In genomic region chr17:5588584-5588983, GRCh38 we compare ENCODE assay signal across 21 cellular contexts. TPM values are rescaled to one million over a fixed set of nuclear protein-coding genes. Genes with fewer than 3 reads are reported as not detected.
DNase-seq lines count a peak whose midpoint lies in the region; ATAC-seq and TF ChIP-seq lines count a peak whose summit lies in the region.
"Had no signal": no experiment of that assay in that cellular context is flagged by ENCODE, and none has a peak within 500 bp of the region (broad histone marks: within the 10 kb centered on the region; RNA-seq: fewer than 3 reads in every experiment).

No MANE protein-coding gene starts in this region.

- H3K4me3 Mint-ChIP-seq in activated CD4-positive, alpha-beta T cell treated with anti-CD3 and anti-CD28 coated beads, Interleukin-2, amount 10 ng/mL, durations not matched to agents 24 days and 14 days = no peak overlapping the region
- H3K4me3 Mint-ChIP-seq in neural progenitor cell = no peak overlapping the region
- H3K4me3 Mint-ChIP-seq: CD14-positive monocyte; CD4-positive, alpha-beta T cell had no signal

- H3K27me3 ChIP-seq in neural progenitor cell = no peaks in the 10 kb centered on the region
- H3K27me3 ChIP-seq: BE2C had no signal

- no peaks in the 10 kb centered on the region for H3K9me3 Mint-ChIP-seq in activated CD4-positive, alpha-beta T cell treated with anti-CD3 and anti-CD28 coated beads, Interleukin-2, amount 10 ng/mL, durations not matched to agents 24 days and 14 days
- no peaks in the 10 kb centered on the region for H3K9me3 Mint-ChIP-seq in neural progenitor cell
- H3K9me3 Mint-ChIP-seq: CD14-positive monocyte; CD4-positive, alpha-beta T cell; CD8-positive, alpha-beta memory T cell had no signal

- H3K27me3 Mint-ChIP-seq in activated CD4-positive, alpha-beta T cell treated with anti-CD3 and anti-CD28 coated beads, Interleukin-2, amount 10 ng/mL, durations not matched to agents 24 days and 14 days = peaks cover 15% of the 10 kb centered on the region
- H3K27me3 Mint-ChIP-seq in neural progenitor cell (ENCODE audit: insufficient read depth, low read depth) = peaks cover 10% of the 10 kb centered on the region

- no peaks in the 10 kb centered on the region for H3K36me3 Mint-ChIP-seq in activated CD4-positive, alpha-beta T cell treated with anti-CD3 and anti-CD28 coated beads, Interleukin-2, amount 10 ng/mL, durations not matched to agents 24 days and 14 days (ENCODE audit: low read depth)
- H3K36me3 Mint-ChIP-seq in neural progenitor cell = no peaks in the 10 kb centered on the region
- H3K36me3 Mint-ChIP-seq: CD14-positive monocyte had no signal

- no peak overlapping the region for H3K9ac ChIP-seq in neural progenitor cell
- H3K9ac ChIP-seq: BLaER1 treated with 17β-estradiol and CSF1 and Interleukin-3, amounts not matched to agents 10 nM and 100 nM had no signal

- H3K36me3 ChIP-seq in neural progenitor cell = no peaks in the 10 kb centered on the region
- H3K36me3 ChIP-seq: BE2C; BLaER1 treated with 17β-estradiol and CSF1 and Interleukin-3, amounts not matched to agents 10 nM and 100 nM had no signal

- TF ChIP-seq CTCF in neural progenitor cell (IDR thresholded peaks at IDR 0.05) = no peak

- H3K4me2 ChIP-seq in neural progenitor cell = no peak overlapping the region
- H3K4me2 ChIP-seq: BLaER1 treated with 17β-estradiol and CSF1 and Interleukin-3, amounts not matched to agents 10 nM and 100 nM had no signal

- DNase-seq in activated CD4-positive, alpha-beta T cell treated with anti-CD3 and anti-CD28 coated beads, Interleukin-2, amount 10 ng/mL, durations not matched to agents 24 days and 14 days = peak; percentile 52
- no peak for DNase-seq in activated CD4-positive, alpha-beta T cell treated with anti-CD3 and anti-CD28 coated beads, Interleukin-2, amount 50 U/mL, for 48 hours
- peak; percentile 2 for DNase-seq in iPS-NIHi11 (ENCODE audit: low spot score)
- no peak for DNase-seq in neural progenitor cell (ENCODE audit: low spot score)
- DNase-seq: AML-193; BE2C; CD4-positive, alpha-beta T cell; CD8-positive, alpha-beta memory T cell; DMS 273 treated with DMSO at 0.1 percent for 48 hours; DMS79; EL; GDM1; GOT3; HCEC 1CT had no signal

- peaks cover 22% of the 10 kb centered on the region for H3K4me1 Mint-ChIP-seq in activated CD4-positive, alpha-beta T cell treated with anti-CD3 and anti-CD28 coated beads, Interleukin-2, amount 10 ng/mL, durations not matched to agents 24 days and 14 days
- peaks cover 16% of the 10 kb centered on the region for H3K4me1 Mint-ChIP-seq in neural progenitor cell

- no peaks in the 10 kb centered on the region for H3F3A ChIP-seq in neural progenitor cell (ENCODE audit: low read depth)

- ATAC-seq in GM18511 (IDR thresholded peaks at IDR 0.05; ENCODE audit: unreplicated experiment) = no peak
- no peak for ATAC-seq in GM18520 (IDR thresholded peaks at IDR 0.05; ENCODE audit: unreplicated experiment)
- no peak for ATAC-seq in HG02588 (IDR thresholded peaks at IDR 0.05; ENCODE audit: unreplicated experiment)
- ATAC-seq: GM12878 had no signal

- H2AFZ ChIP-seq in neural progenitor cell (replicated peaks) = peak overlapping the region; percentile 7

- no peak overlapping the region for H3K4me3 ChIP-seq in neural progenitor cell
- H3K4me3 ChIP-seq: BLaER1 treated with 17β-estradiol and CSF1 and Interleukin-3, amounts not matched to agents 10 nM and 100 nM; GM12878 had no signal

- H4K20me1 ChIP-seq in neural progenitor cell (ENCODE audit: low read depth) = no peaks in the 10 kb centered on the region

- no peaks in the 10 kb centered on the region for H3K79me2 ChIP-seq in neural progenitor cell (ENCODE audit: low read depth)

- H3K4me1 ChIP-seq in neural progenitor cell = no peaks in the 10 kb centered on the region
- H3K4me1 ChIP-seq: BE2C had no signal

- no peak overlapping the region for H3K27ac Mint-ChIP-seq in activated CD4-positive, alpha-beta T cell treated with anti-CD3 and anti-CD28 coated beads, Interleukin-2, amount 10 ng/mL, durations not matched to agents 24 days and 14 days
- H3K27ac Mint-ChIP-seq in neural progenitor cell = no peak overlapping the region
- H3K27ac Mint-ChIP-seq: CD14-positive monocyte; CD4-positive, alpha-beta T cell had no signal

- H3K9me3 ChIP-seq in neural progenitor cell (ENCODE audit: low read depth) = no peaks in the 10 kb centered on the region
- H3K9me3 ChIP-seq: BE2C; BLaER1 treated with 17β-estradiol and CSF1 and Interleukin-3, amounts not matched to agents 10 nM and 100 nM had no signal

- intact Hi-C loops in activated CD4-positive, alpha-beta T cell treated with anti-CD3 and anti-CD28 coated beads, Interleukin-2, amount 10 ng/mL, durations not matched to agents 24 days and 14 days (cut with micrococcal nuclease) = loop anchor here (5.0 to 10.0 kb wide), 2 partner anchors 849 to 1056 kb away; partner anchors contain the start of genes AIPL1, KIAA0753 and TXNDC17

- H3K27ac ChIP-seq in neural progenitor cell = no peak overlapping the region
- H3K27ac ChIP-seq: 22Rv1; BLaER1 treated with 17β-estradiol and CSF1 and Interleukin-3, amounts not matched to agents 10 nM and 100 nM had no signal

RNA-seq across cellular contexts. Expression of gene NLRP1, which starts 4.3 kb away (rescaled TPM):
- total RNA-seq in activated CD4-positive, alpha-beta T cell treated with anti-CD3 and anti-CD28 coated beads, Interleukin-2, amount 10 ng/mL, durations not matched to agents 24 days and 14 days = 19.6 and 23.0 TPM in 2 replicates
- total RNA-seq in neural progenitor cell (ENCODE audit: low replicate concordance) = 29.3 and 88.3 TPM in 2 replicates

Comparison
In these comparisons a context has a peak if more than half of its experiments do, and no peak if none do; other contexts are left out.
1. DNase-seq: peak in activated CD4-positive, alpha-beta T cell treated with anti-CD3 and anti-CD28 coated beads, Interleukin-2, amount 10 ng/mL, durations not matched to agents 24 days and 14 days (single experiment) and iPS-NIHi11 (single experiment); none in activated CD4-positive, alpha-beta T cell treated with anti-CD3 and anti-CD28 coated beads, Interleukin-2, amount 50 U/mL, for 48 hours (0 of 2) and neural progenitor cell (single experiment).